In the genomic region with DNA sequence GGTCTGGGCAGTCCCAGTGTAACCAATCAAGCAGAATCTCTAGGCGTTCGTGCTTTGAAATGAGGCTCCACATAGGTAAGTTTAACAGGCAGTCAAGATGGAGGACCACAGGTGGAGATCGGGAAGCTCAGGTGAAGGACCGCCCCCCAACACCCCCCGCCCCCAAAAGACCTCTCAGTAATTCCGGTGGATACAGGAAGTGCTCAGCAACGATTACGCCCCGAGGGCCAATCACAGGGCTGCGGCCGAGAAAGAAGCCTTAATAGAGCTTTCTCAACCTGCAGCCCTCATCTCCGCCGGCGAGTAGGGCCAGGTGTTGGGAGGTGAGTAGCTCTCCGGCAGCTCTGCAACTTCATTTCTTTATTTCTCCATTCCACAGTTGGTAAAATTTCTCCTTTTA, we compare ENCODE assay signal across 9 cellular contexts. TPM values are rescaled to one million over a fixed set of nuclear protein-coding genes. Genes with fewer than 3 reads are reported as not detected.
"Had no signal": no experiment of that assay in that cellular context is flagged by ENCODE, and none has a peak within 500 bp of the region (broad histone marks: within the 10 kb centered on the region; RNA-seq: fewer than 3 reads in every experiment).

No MANE protein-coding gene starts in this region.

RNA-seq across cellular contexts. Expression of a gene that starts 1.1 kb away (rescaled TPM):
- total RNA-seq: PC-3, SK-MEL-5 had no signal

RNA-seq across cellular contexts. Expression of a gene that starts 17.7 kb away (rescaled TPM):
- total RNA-seq: activated CD4-positive, alpha-beta memory T cell treated with anti-CD3 and anti-CD28 coated beads for 36 hours; activated CD4-positive, alpha-beta T cell treated with anti-CD3 and anti-CD28 coated beads, Interleukin-2, amount 10 ng/mL, durations not matched to agents 7 days and 5 days; activated naive CD8-positive, alpha-beta T cell treated with anti-CD3 and anti-CD28 coated beads for 36 hours; activated T-helper 17 cell treated with anti-CD3 and anti-CD28 coated beads, Interleukin-2, amount 50 U/mL, for 72 hours; adrenal gland; breast epithelium; PC-3; T-helper 17 cell had no signal

RNA-seq across cellular contexts. Expression of a gene that starts 59.1 kb away (rescaled TPM):
- total RNA-seq: activated CD4-positive, alpha-beta memory T cell treated with anti-CD3 and anti-CD28 coated beads for 36 hours; activated CD4-positive, alpha-beta T cell treated with anti-CD3 and anti-CD28 coated beads, Interleukin-2, amount 10 ng/mL, durations not matched to agents 7 days and 5 days; activated T-helper 17 cell treated with anti-CD3 and anti-CD28 coated beads, Interleukin-2, amount 50 U/mL, for 72 hours; PC-3; SK-MEL-5; T-helper 17 cell had no signal
